2 cellular contexts compared by ENCODE assay signal in the genomic region with DNA sequence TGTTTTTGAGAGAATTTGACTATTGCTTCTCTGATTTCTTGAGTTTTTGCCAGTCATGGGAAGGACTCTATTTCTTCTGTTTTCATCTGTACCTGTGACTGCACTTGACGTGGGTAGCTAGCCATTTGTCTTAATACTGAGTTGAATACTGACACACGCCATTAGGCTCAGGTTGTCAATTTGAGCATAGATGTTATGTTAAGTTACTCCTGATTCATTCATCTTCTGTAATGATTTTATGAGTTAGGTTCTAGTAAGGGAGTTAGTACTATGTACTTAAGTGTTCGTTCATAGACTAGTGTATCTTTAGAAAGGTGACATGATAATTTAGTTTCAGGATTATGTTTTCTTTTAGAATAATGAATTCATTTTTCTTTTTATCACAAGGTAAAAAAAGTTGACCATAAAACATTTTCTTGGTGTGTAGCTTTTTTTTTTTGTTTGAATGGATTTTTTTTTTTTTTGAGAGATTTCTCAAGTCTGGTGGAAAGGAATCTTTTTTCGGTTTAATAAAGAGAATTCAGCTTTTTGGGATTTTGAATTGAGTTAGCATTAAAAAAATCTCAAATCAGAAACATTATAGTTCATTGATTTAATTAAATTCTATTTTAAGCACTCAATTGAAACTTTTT.
TF ChIP-seq lines count a peak whose summit lies in the region.

No MANE protein-coding gene starts in this region.

TF ChIP-seq in GM23338, 12 proteins besides CTCF, POLR2A, EP300 and RAD21:
- no peak for TF ChIP-seq JUNB (IDR thresholded peaks at IDR 0.05; ENCODE audit: unreplicated experiment)

TF ChIP-seq in endothelial cell of umbilical vein, 7 proteins besides CTCF, POLR2A, EP300 and RAD21:
- no peak for TF ChIP-seq EZH2 (IDR thresholded peaks at IDR 0.05; ENCODE audit: borderline replicate concordance, low read depth, low read length, severe bottlenecking)
- TF ChIP-seq POLR2AphosphoS5 (IDR thresholded peaks at IDR 0.05; ENCODE audit: insufficient read depth, low read depth, low read length): no peak
- TF ChIP-seq, protein P1, sequence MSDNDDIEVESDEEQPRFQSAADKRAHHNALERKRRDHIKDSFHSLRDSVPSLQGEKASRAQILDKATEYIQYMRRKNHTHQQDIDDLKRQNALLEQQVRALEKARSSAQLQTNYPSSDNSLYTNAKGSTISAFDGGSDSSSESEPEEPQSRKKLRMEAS (IDR thresholded peaks at IDR 0.05; ENCODE audit: insufficient read depth, insufficient read length): no peak
- no peak for TF ChIP-seq GATA2 (IDR thresholded peaks at IDR 0.05; ENCODE audit: insufficient read depth, insufficient read length, low read depth, low read length)
- TF ChIP-seq JUN (IDR thresholded peaks at IDR 0.05; ENCODE audit: borderline replicate concordance, insufficient read depth, insufficient read length, low read depth): no peak
- TF ChIP-seq FOS (IDR thresholded peaks at IDR 0.05; ENCODE audit: borderline replicate concordance, insufficient read depth, low read length): no peak
- no peak for TF ChIP-seq MYC (IDR thresholded peaks at IDR 0.05; ENCODE audit: low read depth, low read length)
